In genomic region chr6:63672582-63673129, GRCh38 we compare ENCODE assay signal across 1 cellular context.
TF ChIP-seq lines count a peak whose summit lies in the region.

No MANE protein-coding gene starts in this region.

TF ChIP-seq in GM12878, 131 proteins besides CTCF, POLR2A, EP300 and RAD21:
- TF ChIP-seq MYC (IDR thresholded peaks at IDR 0.05; ENCODE audit: insufficient read depth, insufficient read length, insufficient replicate concordance, low read length, severe bottlenecking) (no peak), SMARCA5 (IDR thresholded peaks at IDR 0.05) (no peak), NFYA (IDR thresholded peaks at IDR 0.05; ENCODE audit: borderline replicate concordance, low read depth, low read length) (no peak), NRF1 (conservative IDR thresholded peaks at IDR 0.05; ENCODE audit: low read depth, low read length) (no peak), POU2F2 (IDR thresholded peaks at IDR 0.05; ENCODE audit: borderline replicate concordance, low read depth, low read length) (no peak), NFXL1 (IDR thresholded peaks at IDR 0.05; ENCODE audit: borderline replicate concordance) (no peak), RUNX3 (IDR thresholded peaks at IDR 0.05; ENCODE audit: low read length) (peak; percentile 32; the same call in 1 of the 2 replicates), BMI1 (IDR thresholded peaks at IDR 0.05; ENCODE audit: borderline replicate concordance) (no peak), RB1 (IDR thresholded peaks at IDR 0.05; ENCODE audit: borderline replicate concordance) (no peak), CBX3 (IDR thresholded peaks at IDR 0.05; ENCODE audit: borderline replicate concordance, low read depth) (no peak), SMAD1 (IDR thresholded peaks at IDR 0.05; ENCODE audit: low read depth, partially characterized antibody) (no peak), SPI1 (IDR thresholded peaks at IDR 0.05; ENCODE audit: borderline replicate concordance, insufficient read depth, low read depth, low read length) (peak; percentile 46; the same call in 1 of the 2 replicates), CBX5 (IDR thresholded peaks at IDR 0.05; ENCODE audit: low read depth) (peak; percentile 30; the same call in 1 of the 2 replicates), MEF2A (IDR thresholded peaks at IDR 0.05; ENCODE audit: insufficient read depth, low read depth, low read length) (no peak), STAT3 (IDR thresholded peaks at IDR 0.05; ENCODE audit: low read depth, low read length) (no peak), STAT1 (conservative IDR thresholded peaks at IDR 0.05) (no peak), POLR2AphosphoS5 (IDR thresholded peaks at IDR 0.05; ENCODE audit: low read length) (no peak)
- TF ChIP-seq, protein P1, sequence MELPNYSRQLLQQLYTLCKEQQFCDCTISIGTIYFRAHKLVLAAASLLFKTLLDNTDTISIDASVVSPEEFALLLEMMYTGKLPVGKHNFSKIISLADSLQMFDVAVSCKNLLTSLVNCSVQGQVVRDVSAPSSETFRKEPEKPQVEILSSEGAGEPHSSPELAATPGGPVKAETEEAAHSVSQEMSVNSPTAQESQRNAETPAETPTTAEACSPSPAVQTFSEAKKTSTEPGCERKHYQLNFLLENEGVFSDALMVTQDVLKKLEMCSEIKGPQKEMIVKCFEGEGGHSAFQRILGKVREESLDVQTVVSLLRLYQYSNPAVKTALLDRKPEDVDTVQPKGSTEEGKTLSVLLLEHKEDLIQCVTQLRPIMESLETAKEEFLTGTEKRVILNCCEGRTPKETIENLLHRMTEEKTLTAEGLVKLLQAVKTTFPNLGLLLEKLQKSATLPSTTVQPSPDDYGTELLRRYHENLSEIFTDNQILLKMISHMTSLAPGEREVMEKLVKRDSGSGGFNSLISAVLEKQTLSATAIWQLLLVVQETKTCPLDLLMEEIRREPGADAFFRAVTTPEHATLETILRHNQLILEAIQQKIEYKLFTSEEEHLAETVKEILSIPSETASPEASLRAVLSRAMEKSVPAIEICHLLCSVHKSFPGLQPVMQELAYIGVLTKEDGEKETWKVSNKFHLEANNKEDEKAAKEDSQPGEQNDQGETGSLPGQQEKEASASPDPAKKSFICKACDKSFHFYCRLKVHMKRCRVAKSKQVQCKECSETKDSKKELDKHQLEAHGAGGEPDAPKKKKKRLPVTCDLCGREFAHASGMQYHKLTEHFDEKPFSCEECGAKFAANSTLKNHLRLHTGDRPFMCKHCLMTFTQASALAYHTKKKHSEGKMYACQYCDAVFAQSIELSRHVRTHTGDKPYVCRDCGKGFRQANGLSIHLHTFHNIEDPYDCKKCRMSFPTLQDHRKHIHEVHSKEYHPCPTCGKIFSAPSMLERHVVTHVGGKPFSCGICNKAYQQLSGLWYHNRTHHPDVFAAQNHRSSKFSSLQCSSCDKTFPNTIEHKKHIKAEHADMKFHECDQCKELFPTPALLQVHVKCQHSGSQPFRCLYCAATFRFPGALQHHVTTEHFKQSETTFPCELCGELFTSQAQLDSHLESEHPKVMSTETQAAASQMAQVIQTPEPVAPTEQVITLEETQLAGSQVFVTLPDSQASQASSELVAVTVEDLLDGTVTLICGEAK (IDR thresholded peaks at IDR 0.05; ENCODE audit: borderline replicate concordance) = no peak
